28 cellular contexts compared by ENCODE assay signal in the genomic region with DNA sequence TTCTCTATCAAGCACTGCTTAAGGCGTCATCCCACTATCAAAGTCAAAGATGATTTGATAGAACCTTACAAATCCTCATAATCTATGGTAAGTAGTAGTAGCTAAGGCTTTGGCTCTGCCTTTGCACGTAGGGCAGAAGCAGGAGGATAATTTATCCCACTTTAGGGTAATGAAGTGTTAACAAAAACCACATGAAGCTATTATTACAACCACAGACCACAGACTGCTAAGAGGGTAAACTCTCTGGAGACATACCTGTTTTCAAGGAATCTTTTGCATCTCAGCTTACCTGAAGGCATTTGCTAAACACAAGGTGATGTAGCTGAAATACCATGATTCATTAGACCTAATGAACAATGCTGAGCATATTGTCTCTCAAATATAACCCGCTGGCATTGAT.
DNase-seq lines count a peak whose midpoint lies in the region; ATAC-seq and TF ChIP-seq lines count a peak whose summit lies in the region.
"Had no signal": no experiment of that assay in that cellular context is flagged by ENCODE, and none has a peak within 500 bp of the region (broad histone marks: within the 10 kb centered on the region; RNA-seq: fewer than 3 reads in every experiment).

No MANE protein-coding gene starts in this region.

- H3K27ac ChIP-seq in RWPE2 (ENCODE audit: poor library complexity, severe bottlenecking) (no peak overlapping the region), epithelial cell of prostate (no peak overlapping the region), MM.1S (ENCODE audit: low read length) (no peak overlapping the region)
- H3K27ac ChIP-seq: esophagus muscularis mucosa, heart right ventricle, Peyer's patch, transverse colon had no signal

- no peak overlapping the region for H2AFZ ChIP-seq in MM.1S (ENCODE audit: low read length)

- H3K9me3 ChIP-seq in RWPE2 (ENCODE audit: severe bottlenecking) (no peaks in the 10 kb centered on the region), MM.1S (replicated peaks; ENCODE audit: insufficient read depth, low read length) (no peaks in the 10 kb centered on the region)
- H3K9me3 ChIP-seq: Peyer's patch, transverse colon had no signal

- no peaks in the 10 kb centered on the region for H3K36me3 ChIP-seq in RWPE2 (ENCODE audit: low read depth)
- H3K36me3 ChIP-seq in MM.1S (replicated peaks; ENCODE audit: insufficient read depth, low read length) = no peaks in the 10 kb centered on the region
- H3K36me3 ChIP-seq: esophagus muscularis mucosa, heart right ventricle, Peyer's patch, transverse colon had no signal

- no peak for TF ChIP-seq CTCF in RWPE2 (IDR thresholded peaks at IDR 0.05; ENCODE audit: poor library complexity, severe bottlenecking)
- no peak for TF ChIP-seq CTCF in MM.1S (IDR thresholded peaks at IDR 0.05; ENCODE audit: low read length)

- H4K20me1 ChIP-seq in MM.1S (ENCODE audit: insufficient read depth, low read length) = no peaks in the 10 kb centered on the region

- H3K4me1 ChIP-seq in RWPE2 (ENCODE audit: insufficient read depth, poor library complexity, severe bottlenecking) = no peaks in the 10 kb centered on the region
- peaks cover 5% of the 10 kb centered on the region; the same call in 1 of the 2 replicates for H3K4me1 ChIP-seq in MM.1S (ENCODE audit: low read length)
- H3K4me1 ChIP-seq: esophagus muscularis mucosa, heart right ventricle, Peyer's patch, transverse colon had no signal

- H3K9ac ChIP-seq in MM.1S (ENCODE audit: low read length) = no peak overlapping the region

- H3K9me2 ChIP-seq in MM.1S (replicated peaks; ENCODE audit: insufficient read depth, low read length) = no peaks in the 10 kb centered on the region

- H3F3A ChIP-seq in MM.1S (ENCODE audit: insufficient read depth, low read length) = no peaks in the 10 kb centered on the region

- no peak overlapping the region for H3K4me3 ChIP-seq in RWPE2 (ENCODE audit: severe bottlenecking)
- no peak overlapping the region for H3K4me3 ChIP-seq in MM.1S (ENCODE audit: low read length)
- H3K4me3 ChIP-seq: esophagus muscularis mucosa, GM12878, heart right ventricle, Peyer's patch, transverse colon had no signal

- H3K79me2 ChIP-seq in MM.1S (ENCODE audit: low read length) = no peaks in the 10 kb centered on the region

- DNase-seq in ELF-1 (ENCODE audit: low read depth, low spot score) (peak; percentile 16), NCI-H1694 treated with DMSO at 0.1 percent for 48 hours (lab: John Stamatoyannopoulos, UW) (peak; percentile 61), RWPE2 (ENCODE audit: low spot score) (no peak), epithelial cell of prostate (ENCODE audit: low read depth, low spot score) (peak; percentile 46), MM.1S (no peak), HuH-7 (ENCODE audit: low spot score) (no peak), COR-L47 (lab: John Stamatoyannopoulos, UW) (no peak)
- DNase-seq: activated CD4-positive, alpha-beta T cell treated with anti-CD3 and anti-CD28 coated beads for 48 hours; activated CD8-positive, alpha-beta memory T cell treated with anti-CD3 and anti-CD28 coated beads for 24 hours; AML-193; CD4-positive, alpha-beta memory T cell; foreskin fibroblast; H9; heart right ventricle; Kasumi-1; naive thymus-derived CD4-positive, alpha-beta T cell; NCI-H345; NCI-H774; Peyer's patch; SIG-M5; stimulated activated CD4-positive, alpha-beta T cell treated with anti-CD3 and anti-CD28 coated beads, Interleukin-4, amount 100 ng/mL, for 24 hours; T-helper 9 cell; transverse colon had no signal

- no peak overlapping the region for H3K4me2 ChIP-seq in MM.1S (ENCODE audit: low read depth, low read length)

- H3K27me3 ChIP-seq in RWPE2 (ENCODE audit: insufficient read depth, poor library complexity, severe bottlenecking) = no peaks in the 10 kb centered on the region
- H3K27me3 ChIP-seq in MM.1S (replicated peaks; ENCODE audit: insufficient read depth, low read length) = no peaks in the 10 kb centered on the region
- H3K27me3 ChIP-seq: esophagus muscularis mucosa, heart right ventricle, Peyer's patch, transverse colon had no signal

- ATAC-seq in RWPE2 (ENCODE audit: low read depth) (peak; percentile 44; the same call in 1 of the 3 replicates), HG02763 (IDR thresholded peaks at IDR 0.05; ENCODE audit: unreplicated experiment) (no peak)
- ATAC-seq: activated naive CD4-positive, alpha-beta T cell treated with anti-CD3 and anti-CD28 coated beads, Interleukin-2, amount 50 U/mL, for 72 hours; GM12878; heart right ventricle; HepG2; naive thymus-derived CD4-positive, alpha-beta T cell had no signal

Comparison
In these comparisons a context has a peak if more than half of its experiments do, and no peak if none do; other contexts are left out.
1. DNase-seq: peak in ELF-1 (single experiment), NCI-H1694 treated with DMSO at 0.1 percent for 48 hours (single experiment) and epithelial cell of prostate (single experiment); none in RWPE2 (single experiment), MM.1S (single experiment), HuH-7 (single experiment) and COR-L47 (single experiment).